Comparison of ENCODE assay signal across 9 cellular contexts in genomic region chr17:2212328-2212981, GRCh38.
DNase-seq lines count a peak whose midpoint lies in the region; ATAC-seq, FAIRE-seq and TF ChIP-seq lines count a peak whose summit lies in the region.
"Had no signal": no experiment of that assay in that cellular context is flagged by ENCODE, and none has a peak within 500 bp of the region (broad histone marks: within the 10 kb centered on the region; RNA-seq: fewer than 3 reads in every experiment).

No MANE protein-coding gene starts in this region.

- no peak overlapping the region for H3K4me2 ChIP-seq in trophoblast cell (ENCODE audit: low read length)

- no CpG with 5 or more reads among the region's 11 CpGs for WGBS in trophoblast cell (ENCODE audit: extremely low coverage, insufficient coverage, insufficient read length)

- H3K23ac ChIP-seq in trophoblast cell (ENCODE audit: low read length) = no peak overlapping the region

- no peaks in the 10 kb centered on the region for H3K9me3 ChIP-seq in trophoblast cell (ENCODE audit: insufficient read depth, low read depth, low read length)

- CTCF ChIA-PET in RWPE1 (lab: Yijun Ruan, JAX) = interaction anchor here (0.5 to 0.8 kb wide), 3 partner anchors 16 to 158 kb away, joined by 4 to 8 read pairs (median 5); partner anchors contain the start of gene HIC1

- no peak overlapping the region for H3K4ac ChIP-seq in trophoblast cell (ENCODE audit: low read depth, low read length)

- H3K14ac ChIP-seq in trophoblast cell (ENCODE audit: low read length) = no peak overlapping the region

- DNase-seq in Ammon's horn (ENCODE audit: low spot score) = peak; percentile 60
- DNase-seq in RCC 7860 (ENCODE audit: low spot score) = peak; percentile 82
- peak; percentile 88 for DNase-seq in fibroblast of mammary gland (ENCODE audit: low read depth)
- DNase-seq in trophoblast cell = peak; percentile 63 to 79
- no peak for DNase-seq in mesenteric fat pad (ENCODE audit: low spot score)
- DNase-seq in RWPE1 (ENCODE audit: low spot score) = no peak

- TF ChIP-seq CTCF in fibroblast of mammary gland (conservative IDR thresholded peaks at IDR 0.05; ENCODE audit: control insufficient read depth, insufficient read depth, low read depth, low read length) (no peak), RWPE1 (conservative IDR thresholded peaks at IDR 0.05; ENCODE audit: low read depth) (no peak)

- no peak overlapping the region for H2AFZ ChIP-seq in trophoblast cell (ENCODE audit: insufficient read depth, low read length, poor library complexity)

- no peak overlapping the region for H3K18ac ChIP-seq in trophoblast cell (ENCODE audit: low read length)

- no peak overlapping the region for H4K8ac ChIP-seq in trophoblast cell (ENCODE audit: low read depth, low read length)

- H3K27ac ChIP-seq in trophoblast cell (ENCODE audit: low read depth, low read length) = no peak overlapping the region
- H3K27ac ChIP-seq in RWPE1 = no peak overlapping the region

- peaks cover 0 to 2% of the 10 kb centered on the region in 2 experiments for H3K36me3 ChIP-seq in trophoblast cell (ENCODE audit: control insufficient read depth in 1 of 2, insufficient read depth in 2 of 2, low read length in 2 of 2)

- H3K4me3 ChIP-seq in fibroblast of mammary gland (ENCODE audit: control insufficient read depth, low read depth, low read length) (peak overlapping the region; percentile 43), trophoblast cell (ENCODE audit: low read depth, low read length) (no peak overlapping the region)

- peaks cover 12 to 17% of the 10 kb centered on the region in 2 experiments for H3K4me1 ChIP-seq in trophoblast cell (ENCODE audit: control insufficient read depth in 1 of 2, insufficient read depth in 2 of 2, low read length in 2 of 2)

- H2BK12ac ChIP-seq in trophoblast cell (ENCODE audit: low read length) = no peak overlapping the region

- no peak overlapping the region for H2BK120ac ChIP-seq in trophoblast cell (ENCODE audit: insufficient read depth, low read length, poor library complexity)

- POLR2A ChIA-PET in RWPE1 (lab: Yijun Ruan, JAX; ENCODE audit: low non-redundant PET) = no interaction called here

- H4K12ac ChIP-seq in trophoblast cell (ENCODE audit: low read depth, low read length) = no peak overlapping the region

- H3K9ac ChIP-seq in trophoblast cell (ENCODE audit: low read length) = no peak overlapping the region

- no peak overlapping the region for H2BK5ac ChIP-seq in trophoblast cell (ENCODE audit: low read depth, low read length, poor library complexity)

- H4K91ac ChIP-seq in trophoblast cell (ENCODE audit: low read depth, low read length) = no peak overlapping the region

- H2AK5ac ChIP-seq in trophoblast cell (ENCODE audit: low read length) = no peak overlapping the region

- peaks cover 2% of the 10 kb centered on the region for H3K79me1 ChIP-seq in trophoblast cell (ENCODE audit: low read length)

- no peaks in the 10 kb centered on the region for H3K79me2 ChIP-seq in trophoblast cell (ENCODE audit: control insufficient read depth, insufficient read depth, low read length, poor library complexity)

- ATAC-seq in HG02840 (IDR thresholded peaks at IDR 0.05; ENCODE audit: low FRiP score, unreplicated experiment) (no peak), GM18873 (IDR thresholded peaks at IDR 0.05; ENCODE audit: low FRiP score, unreplicated experiment) (no peak)
- ATAC-seq: Panc1 had no signal

- H3K27me3 ChIP-seq in trophoblast cell (ENCODE audit: insufficient read depth, low read length) = no peaks in the 10 kb centered on the region

- peak; percentile 94 for FAIRE-seq in RCC 7860 (lab: Jason Lieb, UNC)

Comparison
In these comparisons a context has a peak if more than half of its experiments do, and no peak if none do; other contexts are left out.
1. DNase-seq: peak in Ammon's horn (single experiment), RCC 7860 (single experiment), fibroblast of mammary gland (single experiment) and trophoblast cell (2 of 2); none in mesenteric fat pad (single experiment) and RWPE1 (single experiment).